Comparison of ENCODE assay signal across 29 cellular contexts in genomic region chr12:47977046-47977771, GRCh38. TPM values are rescaled to one million over a fixed set of nuclear protein-coding genes. Genes with fewer than 3 reads are reported as not detected.
DNase-seq lines count a peak whose midpoint lies in the region; ATAC-seq, FAIRE-seq and TF ChIP-seq lines count a peak whose summit lies in the region.
"Had no signal": no experiment of that assay in that cellular context is flagged by ENCODE, and none has a peak within 500 bp of the region (broad histone marks: within the 10 kb centered on the region; RNA-seq: fewer than 3 reads in every experiment).

No MANE protein-coding gene starts in this region.

- no peak overlapping the region for H3K4me2 ChIP-seq in trophoblast cell (ENCODE audit: low read length)
- H3K4me2 ChIP-seq: BLaER1, GM23338, KMS-11 had no signal

- DNase-seq in activated naive CD4-positive, alpha-beta T cell treated with anti-CD3 and anti-CD28 coated beads, Interleukin-2, amount 50 U/mL, for 72 hours (ENCODE audit: low spot score in 2 of 2), result no peak
- no peak for DNase-seq in activated naive CD4-positive, alpha-beta T cell (lab: John Stamatoyannopoulos, UW)
- peak; percentile 26 for DNase-seq in RWPE1 (ENCODE audit: low spot score)
- DNase-seq in epithelial cell of esophagus (ENCODE audit: low read depth), result peak; percentile 75
- no peak for DNase-seq in trophoblast cell
- no peak for DNase-seq in GM19239 (ENCODE audit: insufficient read length, low spot score)
- no peak for DNase-seq in left ventricle myocardium superior
- DNase-seq in NCI-H2196 treated with DMSO at 0.1 percent for 48 hours (lab: John Stamatoyannopoulos, UW; ENCODE audit: unreplicated experiment), result no peak
- DNase-seq: CD4-positive, CD25-positive, alpha-beta regulatory T cell; H9; IMR-90; NCI-H1092 treated with DMSO at 0.1 percent for 48 hours; NCI-H1436; NCI-H187; NCI-H2081 treated with DMSO at 0.1 percent for 48 hours; NCI-H2171 treated with DMSO at 0.1 percent for 48 hours; NCI-H524; NCI-H748 treated with DMSO at 0.1 percent for 48 hours; NK-92 treated with Interleukin-12 subunit alpha and Interleukin-12 subunit beta, amount 100 ng/mL, for 24 hours; PC-3; Right ventricle myocardium superior had no signal

- H3K27me3 ChIP-seq in trophoblast cell (ENCODE audit: insufficient read depth, low read length), result no peaks in the 10 kb centered on the region
- H3K27me3 ChIP-seq: BLaER1, SJSA1 had no signal

- H3K9me3 ChIP-seq in trophoblast cell (ENCODE audit: insufficient read depth, low read depth, low read length), result peaks cover 8% of the 10 kb centered on the region
- H3K9me3 ChIP-seq: BLaER1, SJSA1 had no signal

- peak overlapping the region; percentile 55 for H3K14ac ChIP-seq in trophoblast cell (ENCODE audit: low read length)

- peak overlapping the region; percentile 16 for H2AK5ac ChIP-seq in trophoblast cell (ENCODE audit: low read length)

- POLR2A ChIA-PET in RWPE1 (lab: Yijun Ruan, JAX; ENCODE audit: low non-redundant PET), result no interaction called here

- peaks cover 22% of the 10 kb centered on the region for H3K79me1 ChIP-seq in trophoblast cell (ENCODE audit: low read length)

- no peak overlapping the region for H3K4me3 ChIP-seq in epithelial cell of esophagus (ENCODE audit: low read length)
- H3K4me3 ChIP-seq in trophoblast cell (ENCODE audit: low read depth, low read length), result no peak overlapping the region
- H3K4me3 ChIP-seq: BLaER1, GM23338, SJSA1 had no signal

- FAIRE-seq in GM19239 (lab: Jason Lieb, UNC), result no peak
- FAIRE-seq: A204.1, D721Med, GM18507 had no signal

- no peaks in the 10 kb centered on the region for H3K79me2 ChIP-seq in trophoblast cell (ENCODE audit: control insufficient read depth, insufficient read depth, low read length, poor library complexity)

- no peak for TF ChIP-seq CTCF in RWPE1 (conservative IDR thresholded peaks at IDR 0.05; ENCODE audit: low read depth)
- TF ChIP-seq CTCF in epithelial cell of esophagus (IDR thresholded peaks at IDR 0.05; ENCODE audit: insufficient read depth, low read depth, low read length, missing control alignments), result no peak

- ATAC-seq in activated naive CD4-positive, alpha-beta T cell treated with anti-CD3 and anti-CD28 coated beads, Interleukin-2, amount 50 U/mL, for 72 hours, result no peak
- no peak for ATAC-seq in left ventricle myocardium superior
- ATAC-seq: GM23338, PC-3 had no signal

- H3K9me3 Mint-ChIP-seq in activated naive CD4-positive, alpha-beta T cell treated with anti-CD3 and anti-CD28 coated beads, Interleukin-2, amount 50 U/mL, for 72 hours, result no peaks in the 10 kb centered on the region
- H3K9me3 Mint-ChIP-seq: CD4-positive, CD25-positive, alpha-beta regulatory T cell; GM23338; H9 had no signal

- H3K4me1 ChIP-seq in trophoblast cell (ENCODE audit: control insufficient read depth in 1 of 2, insufficient read depth in 2 of 2, low read length in 2 of 2), result peaks cover 22 to 28% of the 10 kb centered on the region in 2 experiments
- H3K4me1 ChIP-seq: SJSA1 had no signal

- peak overlapping the region; percentile 9 for H2BK12ac ChIP-seq in trophoblast cell (ENCODE audit: low read length)

- CTCF ChIA-PET in RWPE1 (lab: Yijun Ruan, JAX), result no interaction called here

- no peak overlapping the region for H3K9ac ChIP-seq in trophoblast cell (ENCODE audit: low read length)
- H3K9ac ChIP-seq: BLaER1, KMS-11 had no signal

- no peaks in the 10 kb centered on the region for H3K36me3 Mint-ChIP-seq in activated naive CD4-positive, alpha-beta T cell treated with anti-CD3 and anti-CD28 coated beads, Interleukin-2, amount 50 U/mL, for 72 hours

- H4K12ac ChIP-seq in trophoblast cell (ENCODE audit: low read depth, low read length), result no peak overlapping the region

- H4K8ac ChIP-seq in trophoblast cell (ENCODE audit: low read depth, low read length), result peak overlapping the region; percentile 27

- H3K36me3 ChIP-seq in trophoblast cell (ENCODE audit: control insufficient read depth in 1 of 2, insufficient read depth in 2 of 2, low read length in 2 of 2), result peaks cover 76 to 77% of the 10 kb centered on the region in 2 experiments
- H3K36me3 ChIP-seq: BLaER1, SJSA1 had no signal

- no CpG with 5 or more reads among the region's 12 CpGs for WGBS in trophoblast cell (ENCODE audit: extremely low coverage, insufficient coverage, insufficient read length)

- H3K23ac ChIP-seq in trophoblast cell (ENCODE audit: low read length), result no peak overlapping the region

- H3K18ac ChIP-seq in trophoblast cell (ENCODE audit: low read length), result peak overlapping the region; percentile 47

- H4K91ac ChIP-seq in trophoblast cell (ENCODE audit: low read depth, low read length), result peak overlapping the region; percentile 41

- peak overlapping the region; percentile 17 for H2BK5ac ChIP-seq in trophoblast cell (ENCODE audit: low read depth, low read length, poor library complexity)

- intact Hi-C loops in left ventricle myocardium superior (cut with micrococcal nuclease), result no loop called here

- peak overlapping the region; percentile 14 for H3K4ac ChIP-seq in trophoblast cell (ENCODE audit: low read depth, low read length)

- no peak overlapping the region for H2AFZ ChIP-seq in trophoblast cell (ENCODE audit: insufficient read depth, low read length, poor library complexity)
- H2AFZ ChIP-seq: GM23338 had no signal

- H3K27ac ChIP-seq in RWPE1, result no peak overlapping the region
- H3K27ac ChIP-seq in trophoblast cell (ENCODE audit: low read depth, low read length), result no peak overlapping the region
- H3K27ac ChIP-seq: BLaER1, KMS-11, SJSA1 had no signal

- H2BK120ac ChIP-seq in trophoblast cell (ENCODE audit: insufficient read depth, low read length, poor library complexity), result peak overlapping the region; percentile 70

- H3K27ac Mint-ChIP-seq in activated naive CD4-positive, alpha-beta T cell treated with anti-CD3 and anti-CD28 coated beads, Interleukin-2, amount 50 U/mL, for 72 hours, result peak overlapping the region; percentile 26 to 65
- H3K27ac Mint-ChIP-seq: CD4-positive, CD25-positive, alpha-beta regulatory T cell; GM23338; H9 had no signal

RNA-seq across cellular contexts. Expression of gene TMEM106C, which starts 13.8 kb away (rescaled TPM):
- total RNA-seq in activated naive CD4-positive, alpha-beta T cell treated with anti-CD3 and anti-CD28 coated beads, Interleukin-2, amount 50 U/mL, for 72 hours, result 100 to 1,000 TPM; 134 to 305 TPM
- 56.8 and 62.0 TPM in 2 replicates for polyA plus RNA-seq in trophoblast cell (2013)
- total RNA-seq in left ventricle myocardium superior, result 46.8 TPM

RNA-seq across cellular contexts. Expression of gene COL2A1, which starts 27.1 kb away (rescaled TPM):
- not detected for total RNA-seq in activated naive CD4-positive, alpha-beta T cell treated with anti-CD3 and anti-CD28 coated beads, Interleukin-2, amount 50 U/mL, for 72 hours
- polyA plus RNA-seq in trophoblast cell (2013), result 72.0 and 81.5 TPM in 2 replicates
- 0.25 TPM for total RNA-seq in left ventricle myocardium superior
- total RNA-seq: CD4-positive, CD25-positive, alpha-beta regulatory T cell; IMR-90; Right ventricle myocardium superior; SJSA1 had no signal
- polyA plus RNA-seq: AG04450; CD4-positive, CD25-positive, alpha-beta regulatory T cell had no signal

Comparison
In these comparisons a context has a peak if more than half of its experiments do, and no peak if none do; other contexts are left out.
1. DNase-seq: peak in RWPE1 (single experiment) and epithelial cell of esophagus (single experiment); none in activated naive CD4-positive, alpha-beta T cell treated with anti-CD3 and anti-CD28 coated beads, Interleukin-2, amount 50 U/mL, for 72 hours (0 of 2), activated naive CD4-positive, alpha-beta T cell (0 of 4), trophoblast cell (0 of 2), GM19239 (single experiment), left ventricle myocardium superior (single experiment) and NCI-H2196 treated with DMSO at 0.1 percent for 48 hours (single experiment).